Comparison of ENCODE assay signal across 16 cellular contexts in genomic region chr5:17256171-17256570, GRCh38. TPM values are rescaled to one million over a fixed set of nuclear protein-coding genes. Genes with fewer than 3 reads are reported as not detected.
A peak's percentile ranks its signal among the peaks of the same experiment; 100 is the strongest.
DNase-seq lines count a peak whose midpoint lies in the region; ATAC-seq, FAIRE-seq and TF ChIP-seq lines count a peak whose summit lies in the region.
"Had no signal": no experiment of that assay in that cellular context is flagged by ENCODE, and none has a peak within 500 bp of the region (broad histone marks: within the 10 kb centered on the region; RNA-seq: fewer than 3 reads in every experiment).

No MANE protein-coding gene starts in this region.

- peak overlapping the region; percentile 51 for H3K4me2 ChIP-seq in A549
- no peak overlapping the region for H3K4me2 ChIP-seq in IMR-90 (ENCODE audit: low read depth, low read length)
- H3K4me2 ChIP-seq in SU-DHL-6 (ENCODE audit: low read depth, low read length, poor library complexity, severe bottlenecking): peak overlapping the region; percentile 8
- H3K4me2 ChIP-seq in osteoblast (ENCODE audit: insufficient read depth, low read length): no peak overlapping the region
- H3K4me2 ChIP-seq: KMS-11 had no signal

- no peaks in the 10 kb centered on the region for H3K9me2 ChIP-seq in SU-DHL-6 (replicated peaks; ENCODE audit: insufficient read depth, low read length)

- peaks cover 38 to 86% of the 10 kb centered on the region in 2 experiments for H3K79me1 ChIP-seq in IMR-90 (ENCODE audit: low read depth in 1 of 2, low read length in 2 of 2)

- no peak overlapping the region for H2AK9ac ChIP-seq in IMR-90 (replicated peaks; ENCODE audit: low read depth, low read length, poor library complexity)

- FAIRE-seq in A549 (lab: Jason Lieb, UNC): no peak

- H3K9me1 ChIP-seq in IMR-90 (ENCODE audit: insufficient read depth, low read length): peaks cover 25% of the 10 kb centered on the region

- no peak for DNase-seq in A549 (ENCODE audit: low read depth in 1 of 2, low spot score in 1 of 2)
- DNase-seq in IMR-90: no peak
- no peak for DNase-seq in osteoblast (ENCODE audit: insufficient read length, low spot score, missing footprints)
- no peak for DNase-seq in effector memory CD4-positive, alpha-beta T cell
- no peak for DNase-seq in NCI-H774 (lab: John Stamatoyannopoulos, UW)
- no peak for DNase-seq in MG63
- no peak for DNase-seq in activated gamma-delta T cell (lab: John Stamatoyannopoulos, UW)
- DNase-seq: 8988T, DMS53, NCI-H1417 treated with DMSO at 0.1 percent for 48 hours, NCI-H2029, NCI-H2171 treated with DMSO at 0.1 percent for 48 hours had no signal

- CTCF ChIA-PET in A549 (lab: Yijun Ruan, JAX): interaction anchor here (1.2 to 1.5 kb wide), 2 partner anchors 40 to 857 kb away, joined by 3 to 6 read pairs; no protein-coding TSS in a partner anchor
- CTCF ChIA-PET in IMR-90 (lab: Yijun Ruan, JAX): no interaction called here

- H2BK20ac ChIP-seq in IMR-90 (ENCODE audit: low read depth, low read length): no peak overlapping the region

- H3K36me3 ChIP-seq in IMR-90 (ENCODE audit: control insufficient read depth, insufficient read depth, low read length): peaks cover 18% of the 10 kb centered on the region
- H3K36me3 ChIP-seq in SU-DHL-6 (ENCODE audit: low read length): peaks cover 72% of the 10 kb centered on the region
- H3K36me3 ChIP-seq in osteoblast (ENCODE audit: insufficient read depth, low read length): peaks cover 18% of the 10 kb centered on the region
- no peaks in the 10 kb centered on the region for H3K36me3 ChIP-seq in effector memory CD4-positive, alpha-beta T cell (ENCODE audit: control insufficient read depth, insufficient read depth, low read length)
- peaks cover 97% of the 10 kb centered on the region for H3K36me3 ChIP-seq in MG63

- H3K79me2 ChIP-seq in SU-DHL-6 (ENCODE audit: insufficient read depth, low read length) (peaks cover 100% of the 10 kb centered on the region), osteoblast (ENCODE audit: insufficient read depth, low read length) (peaks cover 100% of the 10 kb centered on the region)

- H2AFZ ChIP-seq in IMR-90 (replicated peaks; ENCODE audit: low read length, poor library complexity) (no peak overlapping the region), SU-DHL-6 (ENCODE audit: low read depth, low read length, severe bottlenecking) (no peak overlapping the region), osteoblast (ENCODE audit: low read length) (no peak overlapping the region)

- in situ Hi-C loops in IMR-90 (cut with MboI; ENCODE audit: low sequenced_read_pairs): no loop called here

- peak overlapping the region; percentile 56; the same call in 1 of the 2 replicates for H3K14ac ChIP-seq in IMR-90 (replicated peaks; ENCODE audit: low read depth, low read length)

- no peak for TF ChIP-seq EP300 in A549 (IDR thresholded peaks at IDR 0.05)

- POLR2A ChIA-PET in A549 (lab: Yijun Ruan, JAX): no interaction called here
- POLR2A ChIA-PET in IMR-90 (lab: Charles Lee; ENCODE audit: unreplicated experiment): no interaction called here

- no peak overlapping the region for H3K18ac ChIP-seq in IMR-90 (ENCODE audit: low read depth, low read length)

- dilution Hi-C loops in IMR-90 (cut with HindIII; ENCODE audit: low sequenced_read_pairs, unreplicated experiment): no loop called here

- H3K23ac ChIP-seq in IMR-90 (ENCODE audit: low read depth, low read length): no peak overlapping the region

- peaks cover 68% of the 10 kb centered on the region for H3F3A ChIP-seq in SU-DHL-6 (ENCODE audit: insufficient read depth)

- H3K56ac ChIP-seq in IMR-90 (ENCODE audit: extremely low read depth, insufficient read depth, low read length): no peak overlapping the region

- no peak for TF ChIP-seq POLR2A in A549 (IDR thresholded peaks at IDR 0.05; ENCODE audit: low read length)
- TF ChIP-seq POLR2A in IMR-90 (IDR thresholded peaks at IDR 0.05; ENCODE audit: low read depth, low read length): no peak

- peaks cover 89% of the 10 kb centered on the region for H4K20me1 ChIP-seq in IMR-90 (ENCODE audit: insufficient read depth, low read length)
- peaks cover 33% of the 10 kb centered on the region for H4K20me1 ChIP-seq in SU-DHL-6 (ENCODE audit: low read depth, low read length)
- H4K20me1 ChIP-seq in osteoblast (ENCODE audit: insufficient read depth, low read length): peaks cover 61% of the 10 kb centered on the region

- no peak overlapping the region for H4K8ac ChIP-seq in IMR-90 (ENCODE audit: low read depth in 2 of 2, low read length in 2 of 2)

- H4K5ac ChIP-seq in IMR-90 (ENCODE audit: low read depth, low read length): no peak overlapping the region

- no TSS peak for BruUV-seq in IMR-90 (replicated peaks; lab: Mats Ljungman, UMichigan)

- intact Hi-C loops in IMR-90 (cut with micrococcal nuclease): loop anchor here (10.0 kb wide), 1 partner anchor 859 kb away; no protein-coding TSS in a partner anchor

- peak overlapping the region; percentile 56 to 75 for H3K27ac ChIP-seq in A549
- H3K27ac ChIP-seq in IMR-90 (ENCODE audit: insufficient read depth, low read length): no peak overlapping the region
- peak overlapping the region; percentile 48 for H3K27ac ChIP-seq in SU-DHL-6 (ENCODE audit: low read depth, low read length)
- peak overlapping the region; percentile 24 for H3K27ac ChIP-seq in osteoblast (ENCODE audit: low read depth, low read length)
- H3K27ac ChIP-seq in effector memory CD4-positive, alpha-beta T cell (ENCODE audit: insufficient read depth, low read length, poor library complexity, severe bottlenecking): no peak overlapping the region
- H3K27ac ChIP-seq: KMS-11 had no signal

- H2AK5ac ChIP-seq in IMR-90 (ENCODE audit: low read depth, low read length): no peak overlapping the region

- peaks cover 98% of the 10 kb centered on the region for H3K4me1 ChIP-seq in A549
- peaks cover 34% of the 10 kb centered on the region for H3K4me1 ChIP-seq in IMR-90 (ENCODE audit: control insufficient read depth, insufficient read depth, low read length)
- H3K4me1 ChIP-seq in osteoblast (ENCODE audit: insufficient read depth, low read length): peaks cover 65% of the 10 kb centered on the region
- no peaks in the 10 kb centered on the region for H3K4me1 ChIP-seq in effector memory CD4-positive, alpha-beta T cell (ENCODE audit: control insufficient read depth, insufficient read depth, low read length, poor library complexity, severe bottlenecking)

- H4K91ac ChIP-seq in IMR-90 (ENCODE audit: insufficient read depth, low read depth, low read length): no peak overlapping the region

- no peak overlapping the region for H2BK5ac ChIP-seq in IMR-90 (ENCODE audit: low read depth, low read length, poor library complexity, severe bottlenecking)

- no peak overlapping the region for H3K4ac ChIP-seq in IMR-90 (ENCODE audit: low read depth, low read length)

- H3K4me3 ChIP-seq in A549 (no peak overlapping the region), IMR-90 (ENCODE audit: insufficient read depth, low read depth, low read length) (no peak overlapping the region), SU-DHL-6 (ENCODE audit: insufficient read depth, low read length, poor library complexity, severe bottlenecking) (no peak overlapping the region), osteoblast (ENCODE audit: insufficient read depth, low read length) (no peak overlapping the region), MG63 (no peak overlapping the region)
- H3K4me3 ChIP-seq in effector memory CD4-positive, alpha-beta T cell (ENCODE audit: insufficient read depth, low read depth, low read length, poor library complexity, severe bottlenecking): no peak overlapping the region

- no peak overlapping the region for H2BK120ac ChIP-seq in IMR-90 (ENCODE audit: low read depth, low read length)

- no peak overlapping the region for H3K9ac ChIP-seq in IMR-90 (ENCODE audit: low read depth, low read length)
- H3K9ac ChIP-seq in SU-DHL-6 (ENCODE audit: low read length): no peak overlapping the region
- H3K9ac ChIP-seq: KMS-11 had no signal

- TF ChIP-seq RAD21 in A549 (conservative IDR thresholded peaks at IDR 0.05 in 1 of 2, IDR thresholded peaks at IDR 0.05 in 1 of 2) (no peak), IMR-90 (IDR thresholded peaks at IDR 0.05; ENCODE audit: low read length) (no peak)

- ATAC-seq in A549: no peak
- no peak; the same call in 1 of the 2 replicates for ATAC-seq in IMR-90 (ENCODE audit: low read depth)
- ATAC-seq: HCT116, T-cell had no signal

- no peak for TF ChIP-seq CTCF in A549 (IDR thresholded peaks at IDR 0.05)
- TF ChIP-seq CTCF in IMR-90 (conservative IDR thresholded peaks at IDR 0.05; ENCODE audit: low read depth, low read length): no peak
- no peak for TF ChIP-seq CTCF in SU-DHL-6 (IDR thresholded peaks at IDR 0.05; ENCODE audit: insufficient read depth, low read length, poor library complexity, severe bottlenecking)
- TF ChIP-seq CTCF in osteoblast (IDR thresholded peaks at IDR 0.05; ENCODE audit: extremely low read depth, low read depth, low read length): no peak

- H2BK15ac ChIP-seq in IMR-90 (ENCODE audit: low read depth, low read length): no peak overlapping the region

- H3K27me3 ChIP-seq in IMR-90 (ENCODE audit: control insufficient read depth, insufficient read depth, low read length): no peaks in the 10 kb centered on the region
- H3K27me3 ChIP-seq in SU-DHL-6 (ENCODE audit: low read length): no peaks in the 10 kb centered on the region
- no peaks in the 10 kb centered on the region for H3K27me3 ChIP-seq in osteoblast (ENCODE audit: insufficient read depth, low read length)
- no peaks in the 10 kb centered on the region for H3K27me3 ChIP-seq in effector memory CD4-positive, alpha-beta T cell (replicated peaks; ENCODE audit: control insufficient read depth, insufficient read depth, low read length, poor library complexity, severe bottlenecking)
- no peaks in the 10 kb centered on the region for H3K27me3 ChIP-seq in MG63

- H3K9me3 ChIP-seq in A549: 0 out of 3 replicates have a peak, but pooled peaks cover 3% of the 10 kb centered on the region
- no peaks in the 10 kb centered on the region for H3K9me3 ChIP-seq in IMR-90 (ENCODE audit: control insufficient read depth, insufficient read depth, low read length)
- H3K9me3 ChIP-seq in SU-DHL-6 (ENCODE audit: insufficient read depth, low read length): peaks cover 11% of the 10 kb centered on the region; the same call in 1 of the 2 replicates
- H3K9me3 ChIP-seq in osteoblast (ENCODE audit: low read depth, low read length): no peaks in the 10 kb centered on the region
- no peaks in the 10 kb centered on the region for H3K9me3 ChIP-seq in effector memory CD4-positive, alpha-beta T cell (ENCODE audit: control insufficient read depth, low read length)
- peaks cover 36% of the 10 kb centered on the region for H3K9me3 ChIP-seq in MG63

- 47% methylated on average over 3 of the region's 3 CpGs for WGBS in A549 (ENCODE audit: missing lambda C conversion rate)
- WGBS in IMR-90 (ENCODE audit: extremely low coverage in 2 of 2, insufficient read length in 1 of 2), 2 experiments: no CpG with 5 or more reads among the region's 3 CpGs

RNA-seq across cellular contexts. Expression of gene BASP1, which starts 38.7 kb away (rescaled TPM):
- 369 and 454 TPM in 2 replicates for polyA plus RNA-seq in A549 (2011; rRNA removed)
- 308 and 386 TPM in 2 replicates for polyA plus RNA-seq in A549 (2012; cell fraction: cytosol; rRNA removed)
- polyA plus RNA-seq in A549 (2012; cell fraction: nucleus; rRNA removed): 121 and 135 TPM in 2 replicates
- 381 to 414 TPM (median 391 TPM) in 3 replicates for polyA plus RNA-seq in A549 (2017; fragmentation: RNase III; extraction: RNeasy Plus Mini Kit Qiagen cat#74134 plus additional on column Dnase treatment)
- 48.8 and 53.9 TPM in 2 replicates for polyA minus RNA-seq in A549 (2011; rRNA and poly(A)+ RNA removed)
- total RNA-seq in IMR-90 (2012; rRNA removed): 39.6 and 70.5 TPM in 2 replicates
- polyA plus RNA-seq in IMR-90 (2012; rRNA removed): 103 and 121 TPM in 2 replicates
- 112 and 166 TPM in 2 replicates for polyA plus RNA-seq in IMR-90 (2012; cell fraction: cytosol; rRNA removed)
- polyA plus RNA-seq in IMR-90 (2012; cell fraction: nucleus; rRNA removed; ENCODE audit: low replicate concordance): 48.2 and 69.4 TPM in 2 replicates
- 242 and 272 TPM in 2 replicates for total RNA-seq in osteoblast
- 543 and 644 TPM in 2 replicates for total RNA-seq in MG63 (2014; rRNA removed; shearing (Covaris generic); ENCODE audit: low replicate concordance)

Comparison
In these comparisons a context has a peak if more than half of its experiments do, and no peak if none do; other contexts are left out.
1. H3K27ac ChIP-seq: peak in A549 (2 of 2), SU-DHL-6 (single experiment) and osteoblast (single experiment); none in IMR-90 (single experiment) and effector memory CD4-positive, alpha-beta T cell (single experiment).
2. H3K4me2 ChIP-seq: peak in A549 (single experiment) and SU-DHL-6 (single experiment); none in IMR-90 (single experiment) and osteoblast (single experiment).